Comparison of ENCODE assay signal across 9 cellular contexts in the genomic region with DNA sequence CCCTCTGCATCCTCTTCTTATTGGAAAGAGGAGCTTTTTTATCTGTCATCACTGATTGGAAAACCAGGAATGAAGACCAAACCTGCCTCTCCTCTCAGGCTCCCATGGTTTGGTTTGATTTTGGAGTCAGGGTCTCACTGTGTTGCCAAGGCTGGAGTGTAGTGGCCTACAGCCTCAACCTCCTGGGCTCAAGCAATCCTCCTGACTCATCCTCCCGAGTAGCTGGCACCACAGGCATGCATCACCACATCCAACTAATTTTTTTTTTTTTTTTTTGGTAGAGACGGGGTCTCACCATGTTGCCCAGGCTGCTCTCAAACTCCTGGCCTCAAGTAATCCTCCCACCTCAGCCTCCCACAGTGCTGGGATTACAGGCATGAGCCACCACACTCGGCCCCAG. TPM values are rescaled to one million over a fixed set of nuclear protein-coding genes. Genes with fewer than 3 reads are reported as not detected.
A peak's percentile ranks its signal among the peaks of the same experiment; 100 is the strongest.
DNase-seq lines count a peak whose midpoint lies in the region; ATAC-seq and TF ChIP-seq lines count a peak whose summit lies in the region.
"Not testable (repeated sequence)": the region's sequence is repeated elsewhere in the genome, so short reads cannot be mapped to it uniquely, and the experiment has no call there.
"Had no signal": no experiment of that assay in that cellular context is flagged by ENCODE, and none has a peak within 500 bp of the region (broad histone marks: within the 10 kb centered on the region; RNA-seq: fewer than 3 reads in every experiment).

No MANE protein-coding gene starts in this region.

- H3K27me3 ChIP-seq in MG63 = not testable (repeated sequence)

- peaks cover 22% of the 10 kb centered on the region for H3K4me1 Mint-ChIP-seq in activated naive CD8-positive, alpha-beta T cell treated with anti-CD3 and anti-CD28 coated beads, Interleukin-2, amount 10 ng/mL, durations not matched to agents 7 days and 5 days
- H3K4me1 Mint-ChIP-seq in nephron = peaks cover 41% of the 10 kb centered on the region

- H3K4me3 Mint-ChIP-seq in activated naive CD8-positive, alpha-beta T cell treated with anti-CD3 and anti-CD28 coated beads, Interleukin-2, amount 10 ng/mL, durations not matched to agents 7 days and 5 days; nephron: not testable (repeated sequence)

- H3K36me3 Mint-ChIP-seq in activated naive CD8-positive, alpha-beta T cell treated with anti-CD3 and anti-CD28 coated beads, Interleukin-2, amount 10 ng/mL, durations not matched to agents 7 days and 5 days; nephron (ENCODE audit: low read depth): not testable (repeated sequence)

- not testable (repeated sequence) for TF ChIP-seq CTCF in HEK293 (tag by site-specific recombination; IDR thresholded peaks at IDR 0.05); nephron (IDR thresholded peaks at IDR 0.05; ENCODE audit: unreplicated experiment in 3 of 3)

- peak overlapping the region; percentile 4 for H3K27ac Mint-ChIP-seq in activated naive CD8-positive, alpha-beta T cell treated with anti-CD3 and anti-CD28 coated beads, Interleukin-2, amount 10 ng/mL, durations not matched to agents 7 days and 5 days
- H3K27ac Mint-ChIP-seq in nephron = peak overlapping the region in 2 of 3 experiments; percentile 22 to 52

- CTCF ChIA-PET in HEK293 (lab: Yijun Ruan, JAX) = interaction anchor here (2.5 kb wide), 1 partner anchor 41 kb away, joined by 15 read pairs; a partner anchor contains a TSS

- peaks cover 10% of the 10 kb centered on the region for H3K4me1 ChIP-seq in HEK293 (ENCODE audit: control insufficient read depth, insufficient read depth, low read length)

- not testable (repeated sequence) for H3K36me3 ChIP-seq in HEK293 (ENCODE audit: control insufficient read depth in 2 of 2, insufficient read depth in 1 of 2, low read length in 2 of 2); MG63

- not testable (repeated sequence) for H3K9me3 Mint-ChIP-seq in activated naive CD8-positive, alpha-beta T cell treated with anti-CD3 and anti-CD28 coated beads, Interleukin-2, amount 10 ng/mL, durations not matched to agents 7 days and 5 days; nephron

- not testable (repeated sequence) for H3K9me3 ChIP-seq in HEK293 (ENCODE audit: control insufficient read depth, insufficient read depth, low read depth, low read length); MG63

- POLR2A ChIA-PET in HEK293 (lab: Yijun Ruan, JAX); activated naive CD8-positive, alpha-beta T cell treated with anti-CD3 and anti-CD28 coated beads, Interleukin-2, amount 10 ng/mL, durations not matched to agents 7 days and 5 days (lab: Charles Lee): not testable (repeated sequence)

- DNase-seq in Daoy (ENCODE audit: low read depth) (peak; percentile 53), MG63 (peak; percentile 21), cardiac septum (ENCODE audit: low spot score) (peak; percentile 54)
- not testable (repeated sequence) for DNase-seq in activated naive CD8-positive, alpha-beta T cell treated with anti-CD3 and anti-CD28 coated beads, Interleukin-2, amount 10 ng/mL, durations not matched to agents 7 days and 5 days

- ATAC-seq in activated naive CD8-positive, alpha-beta T cell treated with anti-CD3 and anti-CD28 coated beads, Interleukin-2, amount 10 ng/mL, durations not matched to agents 7 days and 5 days (ENCODE audit: low read depth) = not testable (repeated sequence)

- H3K27me3 Mint-ChIP-seq in activated naive CD8-positive, alpha-beta T cell treated with anti-CD3 and anti-CD28 coated beads, Interleukin-2, amount 10 ng/mL, durations not matched to agents 7 days and 5 days = peaks cover 17% of the 10 kb centered on the region
- H3K27me3 Mint-ChIP-seq in nephron (ENCODE audit: low read depth) = not testable (repeated sequence)

- intact Hi-C loops in cardiac septum (cut with DNase I) = not testable (repeated sequence)

- not testable (repeated sequence) for H3K4me3 ChIP-seq in HEK293 (ENCODE audit: low read depth, low read length); MG63

- not testable (repeated sequence) for H3K27ac ChIP-seq in HEK293 (ENCODE audit: extremely low read depth, low read depth, low read length)

TF ChIP-seq in HEK293, 187 proteins besides CTCF, POLR2A, EP300 and RAD21:
- peak; percentile 23; the same call in 1 of the 2 replicates for TF ChIP-seq ZIC2 (tag by site-specific recombination; IDR thresholded peaks at IDR 0.05)
- TF ChIP-seq ZNF121 (tag by site-specific recombination; IDR thresholded peaks at IDR 0.05) = 0 out of 2 replicates have a peak, but pooled peaks have one; percentile 16

RNA-seq across cellular contexts. Expression of a gene that starts 40.8 kb away (rescaled TPM):
- 1.8 and 2.8 TPM in 2 replicates for total RNA-seq in Daoy (2014; rRNA removed; shearing (Covaris generic))
- 0.20 TPM in 1 of 2 replicates, not detected in the other for total RNA-seq in MG63 (2014; rRNA removed; shearing (Covaris generic); ENCODE audit: low replicate concordance)
- under 1 TPM; 0.08 to 0.14 TPM for total RNA-seq in activated naive CD8-positive, alpha-beta T cell treated with anti-CD3 and anti-CD28 coated beads, Interleukin-2, amount 10 ng/mL, durations not matched to agents 7 days and 5 days
- 0.65 TPM for total RNA-seq in cardiac septum
- total RNA-seq: A172; CD4-positive, alpha-beta T cell; HepG2 had no signal
